19 cellular contexts compared by ENCODE assay signal in genomic region chr18:36379426-36379984, GRCh38.
"Had no signal": no experiment of that assay in that cellular context is flagged by ENCODE, and none has a peak within 500 bp of the region (broad histone marks: within the 10 kb centered on the region; RNA-seq: fewer than 3 reads in every experiment).

No MANE protein-coding gene starts in this region.

- ATAC-seq: activated naive CD4-positive, alpha-beta T cell treated with anti-CD3 and anti-CD28 coated beads, Interleukin-2, amount 50 U/mL, for 72 hours; gastroesophageal sphincter had no signal

- H3K9me3 Mint-ChIP-seq: activated CD4-positive, alpha-beta memory T cell treated with anti-CD3 and anti-CD28 coated beads for 36 hours; activated naive CD4-positive, alpha-beta T cell treated with anti-CD3 and anti-CD28 coated beads, Interleukin-2, amount 50 U/mL, for 72 hours; activated T-helper 1 cell treated with anti-CD3 and anti-CD28 coated beads, Interleukin-12 subunit alpha, Interleukin-12 subunit beta, Interleukin-2, Interleukin-4 antibody, amounts not matched to agents 30 ng/mL and 10 ng/mL and 1 ng/mL, durations not matched to agents 14 hours and 24 hours and 36 hours; dendritic cell treated with granulocyte-macrophage colony-stimulating factor and Interleukin-4, amounts not matched to agents 40 ng/mL and 50 ng/mL, for 4 days; neural crest cell had no signal

- H3K27ac Mint-ChIP-seq: activated CD4-positive, alpha-beta memory T cell treated with anti-CD3 and anti-CD28 coated beads for 36 hours; activated T-helper 1 cell treated with anti-CD3 and anti-CD28 coated beads, Interleukin-12 subunit alpha, Interleukin-12 subunit beta, Interleukin-2, Interleukin-4 antibody, amounts not matched to agents 30 ng/mL and 10 ng/mL and 1 ng/mL, durations not matched to agents 14 hours and 24 hours and 36 hours; dendritic cell treated with granulocyte-macrophage colony-stimulating factor and Interleukin-4, amounts not matched to agents 40 ng/mL and 50 ng/mL, for 4 days; progenitor cell of endocrine pancreas had no signal

- DNase-seq: activated CD4-positive, alpha-beta memory T cell treated with anti-CD3 and anti-CD28 coated beads for 36 hours; activated CD4-positive, alpha-beta T cell treated with anti-CD3 and anti-CD28 coated beads for 4 hours; activated gamma-delta T cell treated with Interleukin-2 at 50 U/mL for 16 hours; activated T-cell treated with anti-CD3 and anti-CD28 coated beads for 4 hours; effector CD8-positive, alpha-beta T cell; stimulated activated CD4-positive, alpha-beta T cell treated with anti-CD3 and anti-CD28 coated beads, Interleukin-2, amount 100 ng/mL, for 24 hours; stimulated activated naive CD4-positive, alpha-beta T cell treated with Interleukin-2 at 50 U/mL for 16 hours; T1000 had no signal

- H3K36me3 Mint-ChIP-seq: activated CD4-positive, alpha-beta memory T cell treated with anti-CD3 and anti-CD28 coated beads for 36 hours; activated naive CD4-positive, alpha-beta T cell treated with anti-CD3 and anti-CD28 coated beads, Interleukin-2, amount 50 U/mL, for 72 hours had no signal

- H3K27ac ChIP-seq: adrenal gland, breast epithelium, esophagus muscularis mucosa, gastroesophageal sphincter, tibial nerve had no signal

- H3K4me3 Mint-ChIP-seq: activated CD4-positive, alpha-beta memory T cell treated with anti-CD3 and anti-CD28 coated beads for 36 hours; activated T-helper 1 cell treated with anti-CD3 and anti-CD28 coated beads, Interleukin-12 subunit alpha, Interleukin-12 subunit beta, Interleukin-2, Interleukin-4 antibody, amounts not matched to agents 30 ng/mL and 10 ng/mL and 1 ng/mL, durations not matched to agents 14 hours and 24 hours and 36 hours; dendritic cell treated with granulocyte-macrophage colony-stimulating factor and Interleukin-4, amounts not matched to agents 40 ng/mL and 50 ng/mL, for 4 days; neural crest cell had no signal

- H3K4me3 ChIP-seq: adrenal gland, breast epithelium, esophagus muscularis mucosa, gastroesophageal sphincter, lung, tibial nerve had no signal
